ENCODE assay signal across 13 cellular contexts in genomic region chr3:59759298-59760169, GRCh38.
DNase-seq lines count a peak whose midpoint lies in the region; ATAC-seq lines count a peak whose summit lies in the region.
"Had no signal": no experiment of that assay in that cellular context is flagged by ENCODE, and none has a peak within 500 bp of the region (broad histone marks: within the 10 kb centered on the region; RNA-seq: fewer than 3 reads in every experiment).

No MANE protein-coding gene starts in this region.

- H3K4me3 Mint-ChIP-seq in activated T-cell treated with anti-CD3 and anti-CD28 coated beads, Interleukin-2, amount 50 U/mL, for 24 hours: no peak overlapping the region
- H3K4me3 Mint-ChIP-seq: WTC11 had no signal

- peak; percentile 45 for DNase-seq in activated T-cell treated with anti-CD3 and anti-CD28 coated beads, Interleukin-2, amount 50 U/mL, for 24 hours
- DNase-seq in activated T-cell treated with anti-CD3 and anti-CD28 coated beads, Interleukin-2, amount 50 U/mL, for 1 hour: no peak
- DNase-seq in activated T-cell treated with anti-CD3 and anti-CD28 coated beads, Interleukin-2, amount 50 U/mL, for 48 hours: peak; percentile 55 to 67
- peak; percentile 37 for DNase-seq in kidney tubule cell (ENCODE audit: low spot score)
- peak; percentile 29 for DNase-seq in superior temporal gyrus (ENCODE audit: extremely low spot score)
- no peak for DNase-seq in mucosa of gallbladder (ENCODE audit: low spot score)
- no peak for DNase-seq in HUDEP-2 (lab: John Stamatoyannopoulos, UW; ENCODE audit: unreplicated experiment in 76 of 76)
- DNase-seq: esophagus squamous epithelium, HCEC 1CT, NCI-H146, uterus had no signal

- peak overlapping the region; percentile 8 for H3K27ac Mint-ChIP-seq in activated T-cell treated with anti-CD3 and anti-CD28 coated beads, Interleukin-2, amount 50 U/mL, for 24 hours
- H3K27ac Mint-ChIP-seq: WTC11 had no signal

- H3K36me3 Mint-ChIP-seq in activated T-cell treated with anti-CD3 and anti-CD28 coated beads, Interleukin-2, amount 50 U/mL, for 24 hours (ENCODE audit: low read depth): no peaks in the 10 kb centered on the region
- H3K36me3 Mint-ChIP-seq: WTC11 had no signal

- no peaks in the 10 kb centered on the region for H3K9me3 Mint-ChIP-seq in activated T-cell treated with anti-CD3 and anti-CD28 coated beads, Interleukin-2, amount 50 U/mL, for 24 hours
- H3K9me3 Mint-ChIP-seq: WTC11 had no signal

- H3K27me3 Mint-ChIP-seq in activated T-cell treated with anti-CD3 and anti-CD28 coated beads, Interleukin-2, amount 50 U/mL, for 24 hours: peaks cover 6% of the 10 kb centered on the region

- H3K4me1 Mint-ChIP-seq in activated T-cell treated with anti-CD3 and anti-CD28 coated beads, Interleukin-2, amount 50 U/mL, for 24 hours (ENCODE audit: low read depth): peaks cover 64% of the 10 kb centered on the region

- ATAC-seq in GM21526 (IDR thresholded peaks at IDR 0.05; ENCODE audit: low FRiP score, unreplicated experiment): no peak

Comparison
In these comparisons a context has a peak if more than half of its experiments do, and no peak if none do; other contexts are left out.
1. DNase-seq: peak in activated T-cell treated with anti-CD3 and anti-CD28 coated beads, Interleukin-2, amount 50 U/mL, for 24 hours (single experiment), activated T-cell treated with anti-CD3 and anti-CD28 coated beads, Interleukin-2, amount 50 U/mL, for 48 hours (2 of 2), kidney tubule cell (single experiment) and superior temporal gyrus (single experiment); none in activated T-cell treated with anti-CD3 and anti-CD28 coated beads, Interleukin-2, amount 50 U/mL, for 1 hour (single experiment), mucosa of gallbladder (single experiment) and HUDEP-2 (0 of 76).